34 cellular contexts compared by ENCODE assay signal in genomic region chr14:45790293-45790692, GRCh38.
"Had no signal": no experiment of that assay in that cellular context is flagged by ENCODE, and none has a peak within 500 bp of the region (broad histone marks: within the 10 kb centered on the region; RNA-seq: fewer than 3 reads in every experiment).

No MANE protein-coding gene starts in this region.

- H3K4me3 ChIP-seq: MG63 had no signal

- H3K9me3 ChIP-seq: MG63 had no signal

- H3K9ac ChIP-seq: KMS-11 had no signal

- H3K36me3 ChIP-seq: MG63 had no signal

- H3K27ac ChIP-seq: KMS-11 had no signal

- H3K27me3 ChIP-seq: MG63 had no signal

- DNase-seq: Karpas-422, Kasumi-1, MG63, MM.1S, MV-4-11, NCI-H1048, NCI-H1092, NCI-H1092 treated with DMSO at 0.1 percent for 48 hours, NCI-H1105, NCI-H1105 treated with DMSO at 0.1 percent for 48 hours, NCI-H1417, NCI-H1417 treated with DMSO at 0.1 percent for 48 hours, NCI-H1436, NCI-H1436 treated with DMSO at 0.1 percent for 48 hours, NCI-H146, NCI-H1694, NCI-H1694 treated with DMSO at 0.1 percent for 48 hours, NCI-H187, NCI-H187 treated with DMSO at 0.1 percent for 48 hours, NCI-H1930, NCI-H2029, NCI-H2029 treated with DMSO at 0.1 percent for 48 hours, NCI-H2081, NCI-H2081 treated with DMSO at 0.1 percent for 48 hours, NCI-H2107, NCI-H2171, NCI-H2171 treated with DMSO at 0.1 percent for 48 hours, NCI-H2227 treated with DMSO at 0.1 percent for 48 hours, NCI-H226, NCI-H345, NCI-H446, NCI-H446 treated with DMSO at 0.1 percent for 48 hours, NCI-H510A had no signal
